In genomic region chr3:61778095-61778494, GRCh38 we compare ENCODE assay signal across 31 cellular contexts.
DNase-seq lines count a peak whose midpoint lies in the region; ATAC-seq and TF ChIP-seq lines count a peak whose summit lies in the region.
"Had no signal": no experiment of that assay in that cellular context is flagged by ENCODE, and none has a peak within 500 bp of the region (broad histone marks: within the 10 kb centered on the region; RNA-seq: fewer than 3 reads in every experiment).

No MANE protein-coding gene starts in this region.

- H3K27me3 ChIP-seq in left ventricle myocardium inferior (ENCODE audit: low read depth) = no peaks in the 10 kb centered on the region
- no peaks in the 10 kb centered on the region for H3K27me3 ChIP-seq in heart right ventricle
- no peaks in the 10 kb centered on the region for H3K27me3 ChIP-seq in neural progenitor cell
- H3K27me3 ChIP-seq in gastrocnemius medialis = no peaks in the 10 kb centered on the region
- H3K27me3 ChIP-seq: adrenal gland, body of pancreas, heart left ventricle, tibial nerve had no signal

- no peak for ATAC-seq in heart right ventricle
- peak; percentile 63 for ATAC-seq in WTC11
- no peak for ATAC-seq in gastrocnemius medialis
- ATAC-seq: activated CD8-positive, alpha-beta T cell treated with anti-CD3 and anti-CD28 coated beads for 36 hours; body of pancreas; effector memory CD8-positive, alpha-beta T cell; esophagus mucosa; heart left ventricle; mucosa of descending colon; natural killer cell; stimulated activated effector memory CD8-positive, alpha-beta T cell treated with anti-CD3 and anti-CD28 coated beads, Interleukin-12 subunit alpha, Interleukin-12 subunit beta, amount 100 ng/mL, for 72 hours had no signal

- peaks cover 35% of the 10 kb centered on the region for H4K20me1 ChIP-seq in neural progenitor cell (ENCODE audit: low read depth)

- CTCF ChIA-PET in WTC11 (lab: Charles Lee) = interaction anchor here (0.6 to 1.2 kb wide), 3 partner anchors 15 to 205 kb away, joined by 3 read pairs; no protein-coding TSS in a partner anchor

- no peak overlapping the region for H3K4me3 Mint-ChIP-seq in WTC11
- no peak overlapping the region for H3K4me3 Mint-ChIP-seq in neural progenitor cell
- no peak overlapping the region for H3K4me3 Mint-ChIP-seq in immature natural killer cell
- H3K4me3 Mint-ChIP-seq in endothelial cell (ENCODE audit: unreplicated experiment) = no peak overlapping the region
- H3K4me3 Mint-ChIP-seq: activated CD8-positive, alpha-beta T cell treated with anti-CD3 and anti-CD28 coated beads for 36 hours; activated naive CD4-positive, alpha-beta T cell treated with anti-CD3 and anti-CD28 coated beads for 36 hours; CD8-positive, alpha-beta memory T cell; central memory CD8-positive, alpha-beta T cell; effector memory CD8-positive, alpha-beta T cell; natural killer cell; stimulated activated effector memory CD8-positive, alpha-beta T cell treated with anti-CD3 and anti-CD28 coated beads, Interleukin-12 subunit alpha, Interleukin-12 subunit beta, amount 100 ng/mL, for 72 hours had no signal

- TF ChIP-seq CTCF in left ventricle myocardium inferior (IDR thresholded peaks at IDR 0.05; ENCODE audit: borderline replicate concordance) (peak; percentile 11), heart right ventricle (IDR thresholded peaks at IDR 0.05) (no peak), WTC11 (IDR thresholded peaks at IDR 0.05) (no peak), neural progenitor cell (IDR thresholded peaks at IDR 0.05) (peak; percentile 31), gastrocnemius medialis (IDR thresholded peaks at IDR 0.05 in 4 of 5, conservative IDR thresholded peaks at IDR 0.05 in 1 of 5) (no peak), endothelial cell (IDR thresholded peaks at IDR 0.05; ENCODE audit: unreplicated experiment) (no peak)

- POLR2A ChIA-PET in WTC11 (lab: Charles Lee) = no interaction called here

- H3K4me2 ChIP-seq in neural progenitor cell = no peak overlapping the region
- H3K4me2 ChIP-seq: PC-9 had no signal

- no peak overlapping the region for H3K27ac Mint-ChIP-seq in WTC11
- no peak overlapping the region for H3K27ac Mint-ChIP-seq in neural progenitor cell
- H3K27ac Mint-ChIP-seq in immature natural killer cell = no peak overlapping the region
- H3K27ac Mint-ChIP-seq in endothelial cell (ENCODE audit: unreplicated experiment) = no peak overlapping the region
- H3K27ac Mint-ChIP-seq: activated CD8-positive, alpha-beta T cell treated with anti-CD3 and anti-CD28 coated beads for 36 hours; activated naive CD4-positive, alpha-beta T cell treated with anti-CD3 and anti-CD28 coated beads for 36 hours; CD8-positive, alpha-beta memory T cell; effector memory CD8-positive, alpha-beta T cell; natural killer cell; stimulated activated effector memory CD8-positive, alpha-beta T cell treated with anti-CD3 and anti-CD28 coated beads, Interleukin-12 subunit alpha, Interleukin-12 subunit beta, amount 100 ng/mL, for 72 hours had no signal

- peaks cover 3% of the 10 kb centered on the region for H3K36me3 Mint-ChIP-seq in WTC11
- peaks cover 3% of the 10 kb centered on the region for H3K36me3 Mint-ChIP-seq in neural progenitor cell
- H3K36me3 Mint-ChIP-seq in immature natural killer cell = peaks cover 0 to 4% (median 0%) of the 10 kb centered on the region in 3 donors
- H3K36me3 Mint-ChIP-seq in endothelial cell (ENCODE audit: low read depth, unreplicated experiment) = no peaks in the 10 kb centered on the region
- H3K36me3 Mint-ChIP-seq: CD8-positive, alpha-beta memory T cell; natural killer cell; stimulated activated effector memory CD8-positive, alpha-beta T cell treated with anti-CD3 and anti-CD28 coated beads, Interleukin-12 subunit alpha, Interleukin-12 subunit beta, amount 100 ng/mL, for 72 hours had no signal

- H2AFZ ChIP-seq in neural progenitor cell (replicated peaks) = no peak overlapping the region
- H2AFZ ChIP-seq: PC-9 had no signal

- H3K4me3 ChIP-seq in left ventricle myocardium inferior (no peak overlapping the region), heart right ventricle (no peak overlapping the region), neural progenitor cell (no peak overlapping the region), gastrocnemius medialis (no peak overlapping the region)
- no peak overlapping the region for H3K4me3 ChIP-seq in Jurkat, Clone E6-1 (ENCODE audit: low read length)
- H3K4me3 ChIP-seq: adrenal gland, body of pancreas, heart left ventricle, lung, mucosa of descending colon, PC-9, tibial nerve had no signal

- H3K27ac ChIP-seq in left ventricle myocardium inferior (replicated peaks) = no peak overlapping the region
- no peak overlapping the region for H3K27ac ChIP-seq in heart right ventricle
- no peak overlapping the region for H3K27ac ChIP-seq in neural progenitor cell
- H3K27ac ChIP-seq in gastrocnemius medialis = no peak overlapping the region
- H3K27ac ChIP-seq: adrenal gland, body of pancreas, heart left ventricle, PC-9, tibial nerve had no signal

- no peaks in the 10 kb centered on the region for H3K9me3 Mint-ChIP-seq in WTC11
- H3K9me3 Mint-ChIP-seq in neural progenitor cell = no peaks in the 10 kb centered on the region
- peaks cover 0 to 3% (median 0%) of the 10 kb centered on the region in 6 donors for H3K9me3 Mint-ChIP-seq in immature natural killer cell
- H3K9me3 Mint-ChIP-seq in endothelial cell (ENCODE audit: unreplicated experiment) = no peaks in the 10 kb centered on the region
- H3K9me3 Mint-ChIP-seq: activated CD8-positive, alpha-beta T cell treated with anti-CD3 and anti-CD28 coated beads for 36 hours; activated naive CD4-positive, alpha-beta T cell treated with anti-CD3 and anti-CD28 coated beads for 36 hours had no signal

- no peak for DNase-seq in left ventricle myocardium inferior
- DNase-seq in heart right ventricle = no peak
- DNase-seq in Jurkat, Clone E6-1 (ENCODE audit: low read depth, low spot score) = peak; percentile 4
- DNase-seq in WTC11 (ENCODE audit: low spot score) = no peak
- DNase-seq in neural progenitor cell (ENCODE audit: low spot score) = peak; percentile 23
- DNase-seq in gastrocnemius medialis = no peak
- DNase-seq in immature natural killer cell = no peak
- no peak for DNase-seq in endothelial cell (ENCODE audit: low spot score)
- DNase-seq: activated CD8-positive, alpha-beta T cell treated with anti-CD3 and anti-CD28 coated beads for 36 hours; activated naive CD4-positive, alpha-beta T cell treated with anti-CD3 and anti-CD28 coated beads for 36 hours; adrenal gland; body of pancreas; CD8-positive, alpha-beta memory T cell; DMS153; effector memory CD8-positive, alpha-beta T cell; foreskin fibroblast; heart left ventricle; kidney glomerular epithelial cell; mucosa of descending colon; MV-4-11; natural killer cell; NCI-H146; NCI-H2107; NCI-H446; PC-9; Right ventricle myocardium superior had no signal

- H3K79me2 ChIP-seq in neural progenitor cell (ENCODE audit: low read depth) = peaks cover 90% of the 10 kb centered on the region

- no peak for TF ChIP-seq POLR2A in gastrocnemius medialis (IDR thresholded peaks at IDR 0.05)

- no peaks in the 10 kb centered on the region for H3K27me3 Mint-ChIP-seq in WTC11 (ENCODE audit: low read depth)
- H3K27me3 Mint-ChIP-seq in neural progenitor cell (ENCODE audit: insufficient read depth, low read depth) = peaks cover 2% of the 10 kb centered on the region
- peaks cover 0 to 3% (median 3%) of the 10 kb centered on the region in 3 donors for H3K27me3 Mint-ChIP-seq in immature natural killer cell (ENCODE audit: low read depth in 3 of 3)
- no peaks in the 10 kb centered on the region for H3K27me3 Mint-ChIP-seq in endothelial cell (ENCODE audit: unreplicated experiment)
- H3K27me3 Mint-ChIP-seq: CD8-positive, alpha-beta memory T cell; central memory CD8-positive, alpha-beta T cell; effector memory CD8-positive, alpha-beta T cell had no signal

- in situ Hi-C loops in gastrocnemius medialis (cut with MboI; ENCODE audit: low sequenced_read_pairs in 4 of 4) = no loop called here

- peaks cover 74% of the 10 kb centered on the region for H3K4me1 Mint-ChIP-seq in WTC11
- H3K4me1 Mint-ChIP-seq in neural progenitor cell = peaks cover 23% of the 10 kb centered on the region
- no peaks in the 10 kb centered on the region for H3K4me1 Mint-ChIP-seq in immature natural killer cell
- H3K4me1 Mint-ChIP-seq in endothelial cell (ENCODE audit: unreplicated experiment) = peaks cover 15% of the 10 kb centered on the region
- H3K4me1 Mint-ChIP-seq: CD8-positive, alpha-beta memory T cell; central memory CD8-positive, alpha-beta T cell; natural killer cell; stimulated activated effector memory CD8-positive, alpha-beta T cell treated with anti-CD3 and anti-CD28 coated beads, Interleukin-12 subunit alpha, Interleukin-12 subunit beta, amount 100 ng/mL, for 72 hours had no signal

- H3K9ac ChIP-seq in neural progenitor cell = no peak overlapping the region

- no peaks in the 10 kb centered on the region for H3K9me3 ChIP-seq in left ventricle myocardium inferior (replicated peaks)
- no peaks in the 10 kb centered on the region for H3K9me3 ChIP-seq in heart right ventricle
- H3K9me3 ChIP-seq in neural progenitor cell (ENCODE audit: low read depth) = no peaks in the 10 kb centered on the region
- no peaks in the 10 kb centered on the region for H3K9me3 ChIP-seq in gastrocnemius medialis
- H3K9me3 ChIP-seq: adrenal gland, body of pancreas, heart left ventricle, mucosa of descending colon, tibial nerve had no signal

- H3K36me3 ChIP-seq in left ventricle myocardium inferior (no peaks in the 10 kb centered on the region), heart right ventricle (no peaks in the 10 kb centered on the region), neural progenitor cell (no peaks in the 10 kb centered on the region), gastrocnemius medialis (no peaks in the 10 kb centered on the region)
- H3K36me3 ChIP-seq: adrenal gland, heart left ventricle, tibial nerve had no signal

- 88 to 90% methylated on average over 5 of the region's 5 CpGs for WGBS in heart right ventricle, 2 donors

- H3F3A ChIP-seq in neural progenitor cell (ENCODE audit: low read depth) = no peaks in the 10 kb centered on the region

- H3K4me1 ChIP-seq in left ventricle myocardium inferior (peaks cover 59% of the 10 kb centered on the region), heart right ventricle (peaks cover 5 to 49% (median 26%) of the 10 kb centered on the region in 9 donors), neural progenitor cell (peaks cover 16% of the 10 kb centered on the region), gastrocnemius medialis (peaks cover 41 to 42% of the 10 kb centered on the region in 2 donors)
- H3K4me1 ChIP-seq: adrenal gland, body of pancreas had no signal

- intact Hi-C loops in left ventricle myocardium inferior (cut with micrococcal nuclease) = no loop called here
- intact Hi-C loops in heart right ventricle (cut with DNase I) = no loop called here
- intact Hi-C loops in gastrocnemius medialis (cut with DNase I; ENCODE audit: low total_unique reads) = no loop called here

TF ChIP-seq in WTC11, 78 proteins besides CTCF, POLR2A, EP300 and RAD21 (continues in another document):
- TF ChIP-seq MAX (CRISPR knock-in tag; IDR thresholded peaks at IDR 0.05) (no peak), ZNF138 (CRISPR knock-in tag; conservative IDR thresholded peaks at IDR 0.05) (no peak), ATF1 (CRISPR knock-in tag; IDR thresholded peaks at IDR 0.05) (no peak), NR1H2 (CRISPR knock-in tag; IDR thresholded peaks at IDR 0.05) (no peak)

Comparison
In these comparisons a context has a peak if more than half of its experiments do, and no peak if none do; other contexts are left out.
1. CTCF ChIP-seq: peak in left ventricle myocardium inferior (single experiment) and neural progenitor cell (single experiment); none in heart right ventricle (0 of 9), WTC11 (single experiment), gastrocnemius medialis (0 of 5) and endothelial cell (single experiment).
2. DNase-seq: peak in Jurkat, Clone E6-1 (single experiment) and neural progenitor cell (single experiment); none in left ventricle myocardium inferior (single experiment), heart right ventricle (0 of 2), WTC11 (single experiment), gastrocnemius medialis (0 of 2), immature natural killer cell (0 of 3) and endothelial cell (single experiment).